ENCODE assay signal across 8 cellular contexts in the genomic region with DNA sequence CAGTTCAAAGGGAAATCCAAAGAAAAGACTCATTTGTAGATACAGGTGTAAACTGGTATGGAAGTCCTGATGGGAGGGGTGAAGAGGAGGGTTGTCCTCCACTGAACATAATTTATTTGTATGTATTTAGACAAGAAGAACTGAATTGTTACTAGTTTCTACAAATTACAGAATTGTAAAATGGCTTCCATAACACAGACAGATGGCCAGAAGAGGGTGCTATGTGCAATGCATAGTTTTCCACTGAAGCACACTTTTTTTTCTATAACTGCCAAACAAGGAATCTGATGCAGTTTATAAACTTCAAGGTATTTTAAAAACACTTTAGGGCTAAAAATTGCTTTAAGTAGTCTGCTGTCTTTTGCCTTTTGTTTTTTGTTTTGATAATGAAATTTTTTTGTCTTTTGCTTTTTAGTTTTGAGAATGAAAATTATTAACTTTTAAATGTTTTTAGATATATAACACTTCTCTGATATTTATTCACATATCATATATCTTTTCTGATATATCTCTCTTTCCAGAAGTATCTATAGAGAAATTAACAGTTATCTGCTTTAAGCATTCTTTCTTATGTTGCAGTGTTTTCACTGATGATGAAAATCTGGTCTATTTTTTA. TPM values are rescaled to one million over a fixed set of nuclear protein-coding genes. Genes with fewer than 3 reads are reported as not detected.
DNase-seq lines count a peak whose midpoint lies in the region; ATAC-seq, FAIRE-seq and TF ChIP-seq lines count a peak whose summit lies in the region.

No MANE protein-coding gene starts in this region.

- no peak for FAIRE-seq in endothelial cell of umbilical vein (lab: Jason Lieb, UNC)

- peaks cover 2% of the 10 kb centered on the region for H3K4me1 Mint-ChIP-seq in progenitor cell of endocrine pancreas (ENCODE audit: low read depth)

- H3K27ac ChIP-seq in endothelial cell of umbilical vein (ENCODE audit: insufficient read depth, low read depth, low read length) = no peak overlapping the region

- peaks cover 4% of the 10 kb centered on the region for H3K36me3 Mint-ChIP-seq in progenitor cell of endocrine pancreas (ENCODE audit: insufficient read depth)

- H3K4me1 ChIP-seq in endothelial cell of umbilical vein (ENCODE audit: control insufficient read depth, extremely low read depth, insufficient read depth, low read length) = no peaks in the 10 kb centered on the region

- no peak overlapping the region for H2AFZ ChIP-seq in endothelial cell of umbilical vein (ENCODE audit: low read depth, low read length)

- no peaks in the 10 kb centered on the region for H3K9me1 ChIP-seq in endothelial cell of umbilical vein (replicated peaks; ENCODE audit: control insufficient read depth, extremely low read depth, insufficient read depth, low read length)

- no peak overlapping the region for H3K4me3 Mint-ChIP-seq in progenitor cell of endocrine pancreas (ENCODE audit: low read depth)

- CTCF ChIA-PET in endothelial cell of umbilical vein (lab: Charles Lee) = no interaction called here

- H3K9me3 Mint-ChIP-seq in progenitor cell of endocrine pancreas (ENCODE audit: low read depth) = peaks cover 5% of the 10 kb centered on the region

- no TSS peak for BruUV-seq in endothelial cell of umbilical vein (replicated peaks; lab: Mats Ljungman, UMichigan)

- POLR2A ChIA-PET in endothelial cell of umbilical vein (lab: Charles Lee) = no interaction called here

- TF ChIP-seq POLR2A in endothelial cell of umbilical vein (IDR thresholded peaks at IDR 0.05; ENCODE audit: low read depth, low read length) = no peak

- TF ChIP-seq CTCF in endothelial cell of umbilical vein (IDR thresholded peaks at IDR 0.05; ENCODE audit: extremely low read depth in 1 of 2, insufficient read depth in 1 of 2, low read depth in 1 of 2, low read length in 2 of 2) = peak; percentile 41 to 56
- TF ChIP-seq CTCF in progenitor cell of endocrine pancreas (IDR thresholded peaks at IDR 0.05; ENCODE audit: unreplicated experiment) = peak; percentile 73

- no peaks in the 10 kb centered on the region for H3K27me3 ChIP-seq in endothelial cell of umbilical vein (ENCODE audit: control insufficient read depth in 2 of 2, insufficient read depth in 2 of 2, low read length in 2 of 2)

- no peaks in the 10 kb centered on the region for H3K27me3 Mint-ChIP-seq in progenitor cell of endocrine pancreas

- intact Hi-C loops in left cardiac atrium (cut with DNase I) = no loop called here
- intact Hi-C loops in left ventricle myocardium superior (cut with micrococcal nuclease) = loop anchor here (10.0 kb wide), 1 partner anchor 350 kb away; no protein-coding TSS in a partner anchor
- intact Hi-C loops in endothelial cell of umbilical vein (cut with micrococcal nuclease) = loop anchor here (2.0 to 5.0 kb wide), 2 partner anchors 283 to 704 kb away; no protein-coding TSS in a partner anchor

- no peak overlapping the region for H3K4me3 ChIP-seq in endothelial cell of umbilical vein (replicated peaks in 1 of 3; ENCODE audit: insufficient read depth in 1 of 3, low read depth in 1 of 3, low read length in 3 of 3)

- H3K9ac ChIP-seq in endothelial cell of umbilical vein (replicated peaks; ENCODE audit: extremely low read depth, insufficient read depth, low read length) = no peak overlapping the region

- H3K9me3 ChIP-seq in endothelial cell of umbilical vein (replicated peaks; ENCODE audit: control insufficient read depth, insufficient read depth, low read length) = no peaks in the 10 kb centered on the region

- no peak overlapping the region for H3K27ac Mint-ChIP-seq in progenitor cell of endocrine pancreas

- H3K79me2 ChIP-seq in endothelial cell of umbilical vein (ENCODE audit: control insufficient read depth, insufficient read depth, low read length) = no peaks in the 10 kb centered on the region

- no peaks in the 10 kb centered on the region for H3K36me3 ChIP-seq in endothelial cell of umbilical vein (ENCODE audit: control insufficient read depth in 2 of 2, extremely low read depth in 1 of 2, insufficient read depth in 2 of 2, low read length in 2 of 2)

- H3K4me2 ChIP-seq in endothelial cell of umbilical vein (ENCODE audit: insufficient read depth, low read length) = no peak overlapping the region

- H4K20me1 ChIP-seq in endothelial cell of umbilical vein (replicated peaks; ENCODE audit: control insufficient read depth, extremely low read depth, insufficient read depth, low read length) = no peaks in the 10 kb centered on the region

- ATAC-seq in left cardiac atrium (no peak), left ventricle myocardium superior (no peak), GM18511 (IDR thresholded peaks at IDR 0.05; ENCODE audit: unreplicated experiment) (no peak)

- DNase-seq in left cardiac atrium (peak; percentile 20), left ventricle myocardium superior (no peak), NCI-H446 treated with DMSO at 0.1 percent for 48 hours (lab: John Stamatoyannopoulos, UW) (peak; percentile 34), endothelial cell of umbilical vein (ENCODE audit: low read depth, low spot score) (peak; percentile 41), progenitor cell of endocrine pancreas (ENCODE audit: low spot score, unreplicated experiment) (no peak), NCI-H187 (lab: John Stamatoyannopoulos, UW) (no peak), ecto neural progenitor cell (ENCODE audit: low spot score) (no peak)

- dilution Hi-C loops in endothelial cell of umbilical vein (cut with MboI; ENCODE audit: extremely low pct_ligation_motif_present, low sequenced_read_pairs) = no loop called here

TF ChIP-seq in endothelial cell of umbilical vein, 7 proteins besides CTCF, POLR2A, EP300 and RAD21:
- TF ChIP-seq POLR2AphosphoS5 (IDR thresholded peaks at IDR 0.05; ENCODE audit: insufficient read depth, low read depth, low read length) (no peak), GATA2 (IDR thresholded peaks at IDR 0.05; ENCODE audit: insufficient read depth, insufficient read length, low read depth, low read length) (no peak), JUN (IDR thresholded peaks at IDR 0.05; ENCODE audit: borderline replicate concordance, insufficient read depth, insufficient read length, low read depth) (no peak), MYC (IDR thresholded peaks at IDR 0.05; ENCODE audit: low read depth, low read length) (no peak), FOS (IDR thresholded peaks at IDR 0.05; ENCODE audit: borderline replicate concordance, insufficient read depth, low read length) (no peak), EZH2 (IDR thresholded peaks at IDR 0.05; ENCODE audit: borderline replicate concordance, low read depth, low read length, severe bottlenecking) (no peak)
TF ChIP-seq in endothelial cell of umbilical vein: peak in this region for 0.

RNA-seq across cellular contexts. Expression of a gene that starts 58.5 kb away (rescaled TPM):
- under 1 TPM in 1 of 2 donors, not detected in 1; 0.09 TPM for total RNA-seq in left cardiac atrium
- not detected for total RNA-seq in left ventricle myocardium superior
- total RNA-seq in endothelial cell of umbilical vein = not detected in 2 replicates
- polyA plus RNA-seq in endothelial cell of umbilical vein = not detected in 2 replicates
- polyA plus RNA-seq in endothelial cell of umbilical vein (2011; cell fraction: cytosol; rRNA removed) = not detected in 2 replicates
- not detected in 2 replicates for polyA plus RNA-seq in endothelial cell of umbilical vein (2011; cell fraction: nucleus; rRNA removed)
- not detected in 2 replicates for polyA plus RNA-seq in endothelial cell of umbilical vein (2012)
- polyA minus RNA-seq in endothelial cell of umbilical vein = not detected in 2 replicates
- not detected for polyA minus RNA-seq in endothelial cell of umbilical vein (2011; cell fraction: cytosol; rRNA and poly(A)+ RNA removed)
- not detected in 2 replicates for polyA minus RNA-seq in endothelial cell of umbilical vein (2011; cell fraction: nucleus; rRNA and poly(A)+ RNA removed)
- total RNA-seq in progenitor cell of endocrine pancreas = 1.3 and 2.5 TPM in 2 replicates

Comparison
In these comparisons a context has a peak if more than half of its experiments do, and no peak if none do; other contexts are left out.
1. DNase-seq: peak in left cardiac atrium (single experiment), NCI-H446 treated with DMSO at 0.1 percent for 48 hours (single experiment) and endothelial cell of umbilical vein (single experiment); none in left ventricle myocardium superior (single experiment), progenitor cell of endocrine pancreas (single experiment), NCI-H187 (0 of 2) and ecto neural progenitor cell (single experiment).
2. intact Hi-C loops: an anchor here in left ventricle myocardium superior (10.0 kb wide) and endothelial cell of umbilical vein (2.0 to 5.0 kb wide); none called in left cardiac atrium.